ENCODE assay signal across 29 cellular contexts in genomic region chr5:8053270-8053669, GRCh38.
"Had no signal": no experiment of that assay in that cellular context is flagged by ENCODE, and none has a peak within 500 bp of the region (broad histone marks: within the 10 kb centered on the region; RNA-seq: fewer than 3 reads in every experiment).

No MANE protein-coding gene starts in this region.

- H3K4me1 Mint-ChIP-seq: activated naive CD8-positive, alpha-beta T cell treated with anti-CD3 and anti-CD28 coated beads, Interleukin-2, amount 50 U/mL, for 24 hours had no signal

- H3K9me3 ChIP-seq: ascending aorta, body of pancreas had no signal

- H3K9me3 Mint-ChIP-seq: activated CD8-positive, alpha-beta T cell treated with anti-CD3 and anti-CD28 coated beads for 36 hours had no signal

- H3K27ac ChIP-seq: ascending aorta, body of pancreas, SK-N-MC, VCaP had no signal

- H3K36me3 ChIP-seq: ascending aorta had no signal

- H3K4me1 ChIP-seq: ascending aorta, body of pancreas had no signal

- H3K27ac Mint-ChIP-seq: activated CD8-positive, alpha-beta T cell treated with anti-CD3 and anti-CD28 coated beads for 36 hours; activated naive CD4-positive, alpha-beta T cell treated with anti-CD3 and anti-CD28 coated beads, Interleukin-2, amount 50 U/mL, for 72 hours; activated naive CD8-positive, alpha-beta T cell treated with anti-CD3 and anti-CD28 coated beads, Interleukin-2, amount 50 U/mL, for 24 hours; activated T-helper 1 cell treated with anti-CD3 and anti-CD28 coated beads, Interleukin-12 subunit alpha, Interleukin-12 subunit beta, Interleukin-2, Interleukin-4 antibody, amounts not matched to agents 30 ng/mL and 10 ng/mL and 1 ng/mL, durations not matched to agents 14 hours and 24 hours and 36 hours had no signal

- H3K4me3 ChIP-seq: ascending aorta, body of pancreas, SK-N-MC had no signal

- ATAC-seq: activated CD8-positive, alpha-beta T cell treated with anti-CD3 and anti-CD28 coated beads for 36 hours; activated naive CD4-positive, alpha-beta T cell treated with anti-CD3 and anti-CD28 coated beads, Interleukin-2, amount 50 U/mL, for 72 hours; activated naive CD8-positive, alpha-beta T cell treated with anti-CD3 and anti-CD28 coated beads, Interleukin-2, amount 50 U/mL, for 24 hours; body of pancreas; Panc1; Right ventricle myocardium inferior had no signal

- H3K27me3 Mint-ChIP-seq: activated naive CD8-positive, alpha-beta T cell treated with anti-CD3 and anti-CD28 coated beads, Interleukin-2, amount 50 U/mL, for 24 hours had no signal

- DNase-seq: activated CD4-positive, alpha-beta T cell treated with anti-CD3 and anti-CD28 coated beads, Interleukin-2, amount 50 U/mL, for 1 hour; activated CD4-positive, CD25-positive, alpha-beta regulatory T cell; activated CD8-positive, alpha-beta memory T cell treated with anti-CD3 and anti-CD28 coated beads, Interleukin-2, amount 50 U/mL, for 4 hours; activated CD8-positive, alpha-beta T cell treated with anti-CD3 and anti-CD28 coated beads for 36 hours; activated effector memory CD4-positive, alpha-beta T cell treated with Interleukin-2 at 50 U/mL for 16 hours; activated naive CD4-positive, alpha-beta T cell; activated naive CD8-positive, alpha-beta T cell treated with anti-CD3 and anti-CD28 coated beads, Interleukin-2, amount 50 U/mL, for 24 hours; activated T-cell treated with anti-CD3 and anti-CD28 coated beads, Interleukin-2, amount 50 U/mL, for 1 hour; amniotic stem cell; body of pancreas; central memory CD4-positive, alpha-beta T cell; NCI-H1092; NCI-H1417; NCI-H1930; NCI-H2171 treated with DMSO at 0.1 percent for 48 hours; NCI-H226; NCI-H526 treated with DMSO at 0.1 percent for 48 hours; NCI-H82; NK-92 treated with Interleukin-12 subunit alpha and Interleukin-12 subunit beta, amount 100 ng/mL, for 24 hours; OCI-M1; RPMI8226; T-helper 1 cell had no signal

- H3K27me3 ChIP-seq: ascending aorta, body of pancreas had no signal

- H3K4me3 Mint-ChIP-seq: activated CD8-positive, alpha-beta T cell treated with anti-CD3 and anti-CD28 coated beads for 36 hours; activated naive CD8-positive, alpha-beta T cell treated with anti-CD3 and anti-CD28 coated beads, Interleukin-2, amount 50 U/mL, for 24 hours; activated T-helper 1 cell treated with anti-CD3 and anti-CD28 coated beads, Interleukin-12 subunit alpha, Interleukin-12 subunit beta, Interleukin-2, Interleukin-4 antibody, amounts not matched to agents 30 ng/mL and 10 ng/mL and 1 ng/mL, durations not matched to agents 14 hours and 24 hours and 36 hours had no signal
